Comparison of ENCODE assay signal across 18 cellular contexts in the genomic region with DNA sequence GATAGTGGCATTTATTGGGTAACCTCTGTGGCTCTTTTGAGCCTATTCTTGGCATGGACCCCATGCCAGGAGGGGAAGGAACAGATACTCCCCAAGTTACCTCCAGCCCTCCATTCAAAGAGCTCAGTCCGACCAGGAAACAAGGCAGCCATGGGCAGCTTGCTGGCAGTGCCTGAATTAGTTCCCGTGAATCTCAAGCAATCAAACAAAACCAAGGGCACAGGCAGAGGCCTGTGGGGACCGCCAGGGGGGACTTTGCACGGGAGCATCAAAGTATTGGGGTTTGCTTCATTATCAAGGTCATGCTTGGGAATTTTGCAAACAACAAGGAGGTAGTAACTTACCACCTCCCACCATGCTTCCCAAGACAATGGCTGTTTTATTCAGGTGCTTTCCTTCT.
DNase-seq lines count a peak whose midpoint lies in the region; ATAC-seq, FAIRE-seq and TF ChIP-seq lines count a peak whose summit lies in the region.
"Had no signal": no experiment of that assay in that cellular context is flagged by ENCODE, and none has a peak within 500 bp of the region (broad histone marks: within the 10 kb centered on the region; RNA-seq: fewer than 3 reads in every experiment).

No MANE protein-coding gene starts in this region.

- ATAC-seq in HepG2 (no peak), right lobe of liver (no peak), WTC11 (no peak), upper lobe of right lung (no peak), HG02623 (IDR thresholded peaks at IDR 0.05; ENCODE audit: unreplicated experiment) (no peak)

- no peaks in the 10 kb centered on the region for H3K9me3 ChIP-seq in HepG2 (ENCODE audit: low read length)
- H3K9me3 ChIP-seq in right lobe of liver = no peaks in the 10 kb centered on the region
- no peaks in the 10 kb centered on the region for H3K9me3 ChIP-seq in neuronal stem cell (replicated peaks in 1 of 2; ENCODE audit: control insufficient read depth in 2 of 2, insufficient read depth in 1 of 2, low read depth in 1 of 2, low read length in 2 of 2)
- H3K9me3 ChIP-seq in upper lobe of right lung = no peaks in the 10 kb centered on the region

- H2BK12ac ChIP-seq in neuronal stem cell (ENCODE audit: low read length) = no peak overlapping the region

- DNase-seq in HepG2 (ENCODE audit: low spot score) = no peak
- no peak for DNase-seq in right lobe of liver
- peak; percentile 2 for DNase-seq in WTC11 (ENCODE audit: low spot score)
- no peak for DNase-seq in neuronal stem cell (ENCODE audit: low spot score)
- DNase-seq in upper lobe of right lung = peak; percentile 32
- DNase-seq in NCI-H524 treated with DMSO at 0.1 percent for 48 hours (lab: John Stamatoyannopoulos, UW) = no peak
- no peak for DNase-seq in NCI-H146 (lab: John Stamatoyannopoulos, UW)
- DNase-seq: ACHN, C1 segment of cervical spinal cord, Calu3, GM23248 had no signal

- no peak for FAIRE-seq in HepG2 (lab: Jason Lieb, UNC)
- FAIRE-seq: G401.6, GM12891, H54, HTR-8/SVneo had no signal

- no peak overlapping the region for H2AK5ac ChIP-seq in neuronal stem cell (ENCODE audit: low read depth, low read length)

- H3K4me3 Mint-ChIP-seq in WTC11 = no peak overlapping the region
- H3K4me3 Mint-ChIP-seq: B cell; CD4-positive, alpha-beta T cell had no signal

- H4K91ac ChIP-seq in neuronal stem cell (ENCODE audit: low read depth, low read length, poor library complexity) = no peak overlapping the region

- TF ChIP-seq CTCF in HepG2 (CRISPR knock-in tag; IDR thresholded peaks at IDR 0.05) = no peak
- TF ChIP-seq CTCF in right lobe of liver (IDR thresholded peaks at IDR 0.05) = no peak
- TF ChIP-seq CTCF in WTC11 (IDR thresholded peaks at IDR 0.05) = no peak
- TF ChIP-seq CTCF in upper lobe of right lung (IDR thresholded peaks at IDR 0.05) = no peak

- H3K27ac ChIP-seq in HepG2 (ENCODE audit: extremely low read length, insufficient read depth, low read length) (no peak overlapping the region), right lobe of liver (no peak overlapping the region), neuronal stem cell (replicated peaks; ENCODE audit: low read length) (no peak overlapping the region), upper lobe of right lung (no peak overlapping the region)
- H3K27ac ChIP-seq: GM23248 had no signal

- H3K79me1 ChIP-seq in neuronal stem cell (ENCODE audit: low read depth, low read length) = no peaks in the 10 kb centered on the region

- H3K4ac ChIP-seq in neuronal stem cell (ENCODE audit: low read length) = no peak overlapping the region

- H3K4me1 Mint-ChIP-seq in WTC11 = no peaks in the 10 kb centered on the region
- H3K4me1 Mint-ChIP-seq: B cell had no signal

- POLR2A ChIA-PET in HepG2 (lab: Yijun Ruan, JAX) (no interaction called here), WTC11 (lab: Charles Lee) (no interaction called here)

- no peak overlapping the region for H2BK15ac ChIP-seq in neuronal stem cell (ENCODE audit: low read length)

- no peaks in the 10 kb centered on the region for H3K9me3 Mint-ChIP-seq in WTC11
- H3K9me3 Mint-ChIP-seq: CD4-positive, alpha-beta T cell had no signal

- TF ChIP-seq EP300 in HepG2 (IDR thresholded peaks at IDR 0.05; ENCODE audit: low read depth in 2 of 2, low read length in 2 of 2) = no peak
- no peak for TF ChIP-seq EP300 in HepG2 (CRISPR knock-in tag; IDR thresholded peaks at IDR 0.05; ENCODE audit: borderline replicate concordance)

- peaks cover 11 to 43% of the 10 kb centered on the region in 2 experiments for H3K27me3 ChIP-seq in HepG2 (ENCODE audit: control insufficient read depth in 1 of 2, insufficient read depth in 2 of 2, low read length in 2 of 2)
- no peaks in the 10 kb centered on the region for H3K27me3 ChIP-seq in right lobe of liver
- H3K27me3 ChIP-seq in neuronal stem cell (ENCODE audit: control insufficient read depth in 3 of 3, insufficient read depth in 3 of 3, low read depth in 1 of 3, low read length in 3 of 3) = peaks cover 0 to 45% (median 0%) of the 10 kb centered on the region in 3 experiments
- peaks cover 9% of the 10 kb centered on the region for H3K27me3 ChIP-seq in upper lobe of right lung

- no peak overlapping the region for H3K4me3 ChIP-seq in HepG2 (replicated peaks in 1 of 3; ENCODE audit: insufficient read depth in 1 of 3, low read depth in 2 of 3, low read length in 3 of 3)
- no peak overlapping the region for H3K4me3 ChIP-seq in right lobe of liver
- H3K4me3 ChIP-seq in neuronal stem cell (ENCODE audit: low read length in 2 of 2) = no peak overlapping the region
- H3K4me3 ChIP-seq in upper lobe of right lung = no peak overlapping the region
- H3K4me3 ChIP-seq: GM23248 had no signal

- H4K20me1 ChIP-seq in HepG2 (ENCODE audit: insufficient read depth, low read length) = no peaks in the 10 kb centered on the region

- TF ChIP-seq POLR2A in HepG2 (IDR thresholded peaks at IDR 0.05; ENCODE audit: insufficient read depth in 1 of 2, low read depth in 2 of 2, low read length in 2 of 2) (no peak), right lobe of liver (IDR thresholded peaks at IDR 0.05) (no peak)

- H3K27me3 Mint-ChIP-seq in WTC11 (ENCODE audit: low read depth) = no peaks in the 10 kb centered on the region; the same call in 1 of the 2 replicates

- no peaks in the 10 kb centered on the region for H3K79me2 ChIP-seq in HepG2 (ENCODE audit: insufficient read depth, low read length)

- 10% methylated on average over 4 of the region's 4 CpGs for WGBS in HepG2 (ENCODE audit: low lambda C conversion rate)
- no CpG with 5 or more reads among the region's 4 CpGs for WGBS in right lobe of liver (ENCODE audit: insufficient coverage, low coverage, low lambda C conversion rate, missing lambda C conversion rate)
- WGBS in neuronal stem cell (ENCODE audit: extremely low coverage in 2 of 2, insufficient read length in 2 of 2, insufficient replicate concordance in 1 of 2), 2 donors = no CpG with 5 or more reads among the region's 4 CpGs

- H3K27ac Mint-ChIP-seq in WTC11 = no peak overlapping the region
- H3K27ac Mint-ChIP-seq: B cell; CD4-positive, alpha-beta T cell had no signal

- intact Hi-C loops in HepG2 (cut with micrococcal nuclease; ENCODE audit: unreplicated experiment) = loop anchor here (2.0 kb wide), 1 partner anchor 29 kb away; no protein-coding TSS in a partner anchor
- intact Hi-C loops in right lobe of liver (cut with DNase I) = no loop called here
- intact Hi-C loops in upper lobe of right lung (cut with DNase I) = no loop called here

- H3K4me1 ChIP-seq in HepG2 (ENCODE audit: insufficient read depth, low read length) (peaks cover 61% of the 10 kb centered on the region), right lobe of liver (peaks cover 0 to 20% (median 4%) of the 10 kb centered on the region in 4 donors), neuronal stem cell (ENCODE audit: control insufficient read depth in 2 of 2, insufficient read depth in 1 of 2, low read depth in 1 of 2, low read length in 2 of 2) (peaks cover 0 to 5% of the 10 kb centered on the region in 2 donors), upper lobe of right lung (no peaks in the 10 kb centered on the region)

- H3K23ac ChIP-seq in neuronal stem cell (ENCODE audit: low read depth, low read length, poor library complexity) = peak overlapping the region; percentile 18

- no peaks in the 10 kb centered on the region for H3K36me3 Mint-ChIP-seq in WTC11

- peak overlapping the region; percentile 4 for H2BK120ac ChIP-seq in neuronal stem cell (ENCODE audit: low read depth, low read length)

- H3K9ac ChIP-seq in HepG2 (ENCODE audit: insufficient read depth, low read depth, low read length) = no peak overlapping the region
- no peak overlapping the region for H3K9ac ChIP-seq in neuronal stem cell (ENCODE audit: low read depth, low read length, poor library complexity)
- H3K9ac ChIP-seq: GM23248 had no signal

- H3K18ac ChIP-seq in neuronal stem cell (ENCODE audit: low read length) = no peak overlapping the region

- in situ Hi-C loops in HepG2 (cut with HindIII; ENCODE audit: extremely low pct_ligation_motif_present, low pct_unique_long_range_greater_than_20kb) = no loop called here

- no peak overlapping the region for H3K14ac ChIP-seq in neuronal stem cell (ENCODE audit: low read length)

- no peak overlapping the region for H4K8ac ChIP-seq in neuronal stem cell (ENCODE audit: low read depth, low read length)

- H2BK5ac ChIP-seq in neuronal stem cell (ENCODE audit: low read length) = no peak overlapping the region

- TF ChIP-seq RAD21 in HepG2 (CRISPR knock-in tag; IDR thresholded peaks at IDR 0.05) = no peak

- no TSS peak for BruUV-seq in HepG2 (replicated peaks; lab: Mats Ljungman, UMichigan)

- no peaks in the 10 kb centered on the region for H3K36me3 ChIP-seq in HepG2 (replicated peaks in 1 of 2; ENCODE audit: control insufficient read depth in 1 of 2, insufficient read depth in 2 of 2, low read length in 2 of 2)
- H3K36me3 ChIP-seq in right lobe of liver = no peaks in the 10 kb centered on the region
- H3K36me3 ChIP-seq in neuronal stem cell (replicated peaks in 1 of 2; ENCODE audit: control insufficient read depth in 2 of 2, insufficient read depth in 2 of 2, low read length in 2 of 2) = no peaks in the 10 kb centered on the region
- no peaks in the 10 kb centered on the region for H3K36me3 ChIP-seq in upper lobe of right lung

- H3K4me2 ChIP-seq in HepG2 (ENCODE audit: low read depth, low read length) (peak overlapping the region; percentile 15; the same call in 1 of the 2 replicates), neuronal stem cell (ENCODE audit: insufficient read depth, low read length, poor library complexity, severe bottlenecking) (no peak overlapping the region)

- H2AFZ ChIP-seq in HepG2 (ENCODE audit: low read length) (no peak overlapping the region), neuronal stem cell (ENCODE audit: low read length) (no peak overlapping the region)
- H2AFZ ChIP-seq: GM23248 had no signal

- CTCF ChIA-PET in HepG2 (lab: Yijun Ruan, JAX; ENCODE audit: low intra/inter-chr PET ratio, low total read pairs) = no interaction called here
- CTCF ChIA-PET in WTC11 (lab: Charles Lee) = no interaction called here

TF ChIP-seq in WTC11, 78 proteins besides CTCF, POLR2A, EP300 and RAD21 (continues in another document):
- no peak for TF ChIP-seq ZNF671 (CRISPR knock-in tag; IDR thresholded peaks at IDR 0.05)
- TF ChIP-seq NFATC4 (CRISPR knock-in tag; IDR thresholded peaks at IDR 0.05) = no peak
- no peak for TF ChIP-seq IRF2 (CRISPR knock-in tag; IDR thresholded peaks at IDR 0.05; ENCODE audit: borderline replicate concordance, low read depth)

Comparison
In these comparisons a context has a peak if more than half of its experiments do, and no peak if none do; other contexts are left out.
1. DNase-seq: peak in WTC11 (single experiment) and upper lobe of right lung (single experiment); none in HepG2 (single experiment), right lobe of liver (0 of 3), neuronal stem cell (single experiment), NCI-H524 treated with DMSO at 0.1 percent for 48 hours (single experiment) and NCI-H146 (single experiment).